In the genomic region with DNA sequence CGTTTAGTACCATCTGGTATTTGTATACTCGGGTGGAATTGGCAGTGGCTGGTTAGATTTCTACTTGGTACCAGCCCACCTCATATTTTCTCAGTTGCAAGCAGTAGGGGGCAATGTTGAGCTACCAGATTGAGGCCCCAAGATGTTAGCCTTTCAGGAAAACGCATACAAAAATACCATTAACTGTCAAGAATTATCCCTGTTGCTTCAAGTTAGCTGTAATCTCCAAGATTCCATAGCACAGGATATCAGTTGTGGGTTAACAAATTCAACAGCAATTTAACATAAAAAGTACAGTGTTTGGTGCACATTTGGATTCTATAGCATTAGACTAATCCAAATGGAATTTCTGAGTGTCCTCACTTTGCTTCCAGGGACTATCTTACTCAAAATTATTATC, we compare ENCODE assay signal across 8 cellular contexts.
DNase-seq lines count a peak whose midpoint lies in the region; ATAC-seq and TF ChIP-seq lines count a peak whose summit lies in the region.

No MANE protein-coding gene starts in this region.

- peaks cover 0 to 45% (median 15%) of the 10 kb centered on the region in 3 donors for H3K4me1 ChIP-seq in esophagus squamous epithelium
- H3K4me1 ChIP-seq in upper lobe of right lung: peaks cover 18% of the 10 kb centered on the region

- TF ChIP-seq POLR2A in esophagus squamous epithelium (IDR thresholded peaks at IDR 0.05): no peak

- intact Hi-C loops in activated CD4-positive, alpha-beta memory T cell treated with anti-CD3 and anti-CD28 coated beads for 36 hours (cut with micrococcal nuclease): loop anchor here (2.0 kb wide), 1 partner anchor 393 kb away; no protein-coding TSS in a partner anchor
- intact Hi-C loops in esophagus squamous epithelium (cut with DNase I) (loop anchor here (10.0 kb wide), 1 partner anchor 117 kb away; no protein-coding TSS in a partner anchor), upper lobe of right lung (cut with DNase I) (no loop called here)

- POLR2A ChIA-PET in activated CD4-positive, alpha-beta memory T cell treated with anti-CD3 and anti-CD28 coated beads for 36 hours (lab: Charles Lee): no interaction called here

- no peak overlapping the region for H3K4me3 ChIP-seq in esophagus squamous epithelium
- no peak overlapping the region for H3K4me3 ChIP-seq in upper lobe of right lung

- no peaks in the 10 kb centered on the region for H3K27me3 Mint-ChIP-seq in activated CD4-positive, alpha-beta memory T cell treated with anti-CD3 and anti-CD28 coated beads for 36 hours
- H3K27me3 Mint-ChIP-seq in nephron (ENCODE audit: low read depth): peaks cover 3% of the 10 kb centered on the region

- TF ChIP-seq CTCF in GM20000 (IDR thresholded peaks at IDR 0.05; ENCODE audit: extremely low read depth, missing control alignments): peak; percentile 59
- peak in 5 of 6 experiments; percentile 52 to 76 (median 69) for TF ChIP-seq CTCF in esophagus squamous epithelium (IDR thresholded peaks at IDR 0.05)
- TF ChIP-seq CTCF in nephron (IDR thresholded peaks at IDR 0.05; ENCODE audit: unreplicated experiment in 3 of 3): peak; percentile 71 to 78 (median 74)
- peak; percentile 75 for TF ChIP-seq CTCF in upper lobe of right lung (IDR thresholded peaks at IDR 0.05)

- H3K4me3 Mint-ChIP-seq in activated CD4-positive, alpha-beta memory T cell treated with anti-CD3 and anti-CD28 coated beads for 36 hours: no peak overlapping the region
- H3K4me3 Mint-ChIP-seq in nephron: no peak overlapping the region

- CTCF ChIA-PET in activated CD4-positive, alpha-beta memory T cell treated with anti-CD3 and anti-CD28 coated beads for 36 hours (lab: Charles Lee): interaction anchor here (0.8 to 1.9 kb wide), 10 partner anchors 9 to 1065 kb away, joined by 3 to 7 read pairs (median 4); partner anchors contain the start of genes FTO and RPGRIP1L

- peaks cover 5% of the 10 kb centered on the region for H3K36me3 Mint-ChIP-seq in activated CD4-positive, alpha-beta memory T cell treated with anti-CD3 and anti-CD28 coated beads for 36 hours
- peaks cover 5% of the 10 kb centered on the region for H3K36me3 Mint-ChIP-seq in nephron (ENCODE audit: low read depth)

- H3K4me1 Mint-ChIP-seq in activated CD4-positive, alpha-beta memory T cell treated with anti-CD3 and anti-CD28 coated beads for 36 hours (ENCODE audit: low read depth): peaks cover 11% of the 10 kb centered on the region
- H3K4me1 Mint-ChIP-seq in nephron: peaks cover 42% of the 10 kb centered on the region

- no peak overlapping the region for H3K27ac ChIP-seq in esophagus squamous epithelium
- H3K27ac ChIP-seq in upper lobe of right lung: no peak overlapping the region

- no peak overlapping the region for H3K27ac Mint-ChIP-seq in activated CD4-positive, alpha-beta memory T cell treated with anti-CD3 and anti-CD28 coated beads for 36 hours
- H3K27ac Mint-ChIP-seq in nephron: no peak overlapping the region

- peaks cover 0 to 25% (median 0%) of the 10 kb centered on the region in 3 donors for H3K36me3 ChIP-seq in esophagus squamous epithelium
- H3K36me3 ChIP-seq in upper lobe of right lung: peaks cover 12% of the 10 kb centered on the region

- peak; percentile 86 for ATAC-seq in upper lobe of right lung

- H3K27me3 ChIP-seq in esophagus squamous epithelium: no peaks in the 10 kb centered on the region
- no peaks in the 10 kb centered on the region for H3K27me3 ChIP-seq in upper lobe of right lung

- DNase-seq in C1 segment of cervical spinal cord (lab: John Stamatoyannopoulos, UW): peak in 8 of 14 donors; percentile 1 to 70 (median 20)
- peak; percentile 24 for DNase-seq in GM20000 (ENCODE audit: low spot score)
- DNase-seq in NCI-H345 (lab: John Stamatoyannopoulos, UW): peak; percentile 25
- DNase-seq in activated CD4-positive, alpha-beta memory T cell treated with anti-CD3 and anti-CD28 coated beads for 36 hours: peak; percentile 63
- no peak for DNase-seq in esophagus squamous epithelium (lab: John Stamatoyannopoulos, UW)
- DNase-seq in upper lobe of right lung: no peak
- DNase-seq in NK-92 treated with Interleukin-12 subunit alpha and Interleukin-12 subunit beta, amount 100 ng/mL, for 24 hours (lab: John Stamatoyannopoulos, UW): no peak

- WGBS in esophagus squamous epithelium, 2 donors: 6 to 10% methylated on average over 3 of the region's 3 CpGs

- H3K9me3 Mint-ChIP-seq in activated CD4-positive, alpha-beta memory T cell treated with anti-CD3 and anti-CD28 coated beads for 36 hours: peaks cover under 1% of the 10 kb centered on the region
- no peaks in the 10 kb centered on the region for H3K9me3 Mint-ChIP-seq in nephron

- H3K9me3 ChIP-seq in esophagus squamous epithelium: no peaks in the 10 kb centered on the region
- H3K9me3 ChIP-seq in upper lobe of right lung: no peaks in the 10 kb centered on the region

Comparison
In these comparisons a context has a peak if more than half of its experiments do, and no peak if none do; other contexts are left out.
1. DNase-seq: peak in C1 segment of cervical spinal cord (8 of 14), GM20000 (single experiment), NCI-H345 (single experiment) and activated CD4-positive, alpha-beta memory T cell treated with anti-CD3 and anti-CD28 coated beads for 36 hours (single experiment); none in esophagus squamous epithelium (single experiment), upper lobe of right lung (single experiment) and NK-92 treated with Interleukin-12 subunit alpha and Interleukin-12 subunit beta, amount 100 ng/mL, for 24 hours (single experiment).
2. Peak in every context shown above with its lines, with median percentiles within 50 percentile points of each other: CTCF ChIP-seq.